ENCODE assay signal across 16 cellular contexts in the genomic region with DNA sequence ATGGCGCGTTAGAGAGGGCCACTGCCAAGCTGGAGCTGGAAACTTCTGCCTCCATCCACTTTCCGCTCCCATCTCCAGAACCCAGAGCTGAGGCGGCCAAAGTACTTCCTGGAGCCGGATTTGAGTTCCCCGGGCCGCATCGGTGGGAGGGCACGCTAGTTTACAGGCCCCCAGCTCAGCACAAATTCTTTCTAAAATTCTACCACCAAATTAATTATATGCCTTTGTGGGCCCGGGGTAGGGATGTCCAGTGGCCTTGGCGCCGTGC. TPM values are rescaled to one million over a fixed set of nuclear protein-coding genes. Genes with fewer than 3 reads are reported as not detected.
DNase-seq lines count a peak whose midpoint lies in the region; ATAC-seq and TF ChIP-seq lines count a peak whose summit lies in the region.
"Had no signal": no experiment of that assay in that cellular context is flagged by ENCODE, and none has a peak within 500 bp of the region (broad histone marks: within the 10 kb centered on the region; RNA-seq: fewer than 3 reads in every experiment).

No MANE protein-coding gene starts in this region.

- 1% methylated on average over 12 of the region's 12 CpGs; no CpG with 5 or more reads in 1 of the 2 experiments for WGBS in endodermal cell (ENCODE audit: insufficient coverage in 1 of 2, insufficient read length in 1 of 2), 2 experiments

- ATAC-seq in HG03139 (IDR thresholded peaks at IDR 0.05; ENCODE audit: unreplicated experiment) (no peak), HG03378 (IDR thresholded peaks at IDR 0.05; ENCODE audit: unreplicated experiment) (no peak)

- DNase-seq in Daoy (ENCODE audit: low read depth) (peak; percentile 40), endodermal cell (peak; percentile 78), cerebellar cortex (ENCODE audit: low spot score) (no peak), middle frontal gyrus (ENCODE audit: extremely low spot score, low spot score) (no peak)
- DNase-seq: activated CD4-positive, alpha-beta T cell treated with anti-CD3 and anti-CD28 coated beads, Interleukin-2, amount 10 ng/mL, durations not matched to agents 7 days and 5 days; GF-D8; NCI-H1930; transverse colon had no signal

- H3K4me1 ChIP-seq in HUES6 (ENCODE audit: control insufficient read depth, insufficient read depth, low read length) (peaks cover 36% of the 10 kb centered on the region), endodermal cell (ENCODE audit: control insufficient read depth, insufficient read depth, low read length) (peaks cover 9% of the 10 kb centered on the region), neuron (ENCODE audit: insufficient read depth, low read length) (peaks cover 39% of the 10 kb centered on the region)

- no peaks in the 10 kb centered on the region for H3K9me3 ChIP-seq in HUES6 (ENCODE audit: control insufficient read depth, insufficient read depth, low read depth, low read length)
- H3K9me3 ChIP-seq in endodermal cell (ENCODE audit: control insufficient read depth, low read length), result no peaks in the 10 kb centered on the region
- H3K9me3 ChIP-seq in neuron (ENCODE audit: low read length), result no peaks in the 10 kb centered on the region
- H3K9me3 ChIP-seq: transverse colon had no signal

- H3K9ac ChIP-seq in HUES6 (ENCODE audit: low read length), result no peak overlapping the region
- H3K9ac ChIP-seq in endodermal cell (ENCODE audit: extremely low read depth, low read length, poor library complexity, severe bottlenecking), result no peak overlapping the region

- H3K27ac ChIP-seq in HUES6 (ENCODE audit: low read depth, low read length) (no peak overlapping the region), endodermal cell (ENCODE audit: low read depth, low read length) (peak overlapping the region; percentile 82)
- H3K27ac ChIP-seq: C4-2B, transverse colon had no signal

- peaks cover 99% of the 10 kb centered on the region for H3K27me3 ChIP-seq in HUES6 (ENCODE audit: control insufficient read depth, insufficient read depth, low read length)
- H3K27me3 ChIP-seq in endodermal cell (ENCODE audit: control insufficient read depth, insufficient read depth, low read length, poor library complexity, severe bottlenecking), result peaks cover 100% of the 10 kb centered on the region
- H3K27me3 ChIP-seq in neuron (ENCODE audit: insufficient read depth, low read length), result no peaks in the 10 kb centered on the region

- H3K4me1 Mint-ChIP-seq in endodermal cell, result peaks cover 31% of the 10 kb centered on the region

- no peaks in the 10 kb centered on the region for H3K36me3 Mint-ChIP-seq in endodermal cell (ENCODE audit: low read depth)

- H3K27ac Mint-ChIP-seq in endodermal cell, result no peak overlapping the region
- H3K27ac Mint-ChIP-seq: activated CD4-positive, alpha-beta T cell treated with anti-CD3 and anti-CD28 coated beads, Interleukin-2, amount 10 ng/mL, durations not matched to agents 7 days and 5 days; T-helper 2 cell treated with Interferon-gamma antibody and Interleukin-4, amounts not matched to agents 5 μg/mL and 100 μg/mL, for 36 hours had no signal

- H2AFZ ChIP-seq in neuron (ENCODE audit: low read depth, low read length), result no peak overlapping the region

- H3K4me3 ChIP-seq in HUES6 (ENCODE audit: low read depth, low read length) (peak overlapping the region; percentile 85), endodermal cell (ENCODE audit: low read length) (peak overlapping the region; percentile 79), neuron (ENCODE audit: low read length) (peak overlapping the region; percentile 59)
- H3K4me3 ChIP-seq: transverse colon had no signal

- H3K36me3 ChIP-seq in HUES6 (ENCODE audit: control insufficient read depth, insufficient read depth, low read length), result no peaks in the 10 kb centered on the region
- no peaks in the 10 kb centered on the region for H3K36me3 ChIP-seq in endodermal cell (ENCODE audit: control insufficient read depth, insufficient read depth, low read length)
- peaks cover 32% of the 10 kb centered on the region for H3K36me3 ChIP-seq in neuron (ENCODE audit: insufficient read depth, low read length)
- H3K36me3 ChIP-seq: transverse colon had no signal

- H3K9me3 Mint-ChIP-seq in endodermal cell, result no peaks in the 10 kb centered on the region
- H3K9me3 Mint-ChIP-seq: activated CD4-positive, alpha-beta T cell treated with anti-CD3 and anti-CD28 coated beads, Interleukin-2, amount 10 ng/mL, durations not matched to agents 7 days and 5 days; T-helper 2 cell treated with Interferon-gamma antibody and Interleukin-4, amounts not matched to agents 5 μg/mL and 100 μg/mL, for 36 hours had no signal

- peaks cover 100% of the 10 kb centered on the region for H3K27me3 Mint-ChIP-seq in endodermal cell (ENCODE audit: insufficient read depth)

- H3K4me3 Mint-ChIP-seq in endodermal cell, result peak overlapping the region; percentile 60
- H3K4me3 Mint-ChIP-seq: activated CD4-positive, alpha-beta T cell treated with anti-CD3 and anti-CD28 coated beads, Interleukin-2, amount 10 ng/mL, durations not matched to agents 7 days and 5 days; T-helper 2 cell treated with Interferon-gamma antibody and Interleukin-4, amounts not matched to agents 5 μg/mL and 100 μg/mL, for 36 hours had no signal

- TF ChIP-seq CTCF in endodermal cell (conservative IDR thresholded peaks at IDR 0.05), result no peak

RNA-seq across cellular contexts. Expression of a gene that starts 3.7 kb away (rescaled TPM):
- total RNA-seq in Daoy (2014; rRNA removed; shearing (Covaris generic)), result not detected in 2 replicates
- under 1 TPM; 0.09 to 0.86 TPM for total RNA-seq in endodermal cell
- polyA plus RNA-seq in endodermal cell (2013, experiment 1 of 2), result 95.3 TPM
- polyA plus RNA-seq in endodermal cell (2013, experiment 2 of 2), result 84.7 TPM
- total RNA-seq: activated CD4-positive, alpha-beta T cell treated with anti-CD3 and anti-CD28 coated beads, Interleukin-2, amount 10 ng/mL, durations not matched to agents 7 days and 5 days; mononuclear cell; pulmonary artery endothelial cell; transverse colon had no signal

Comparison
In these comparisons a context has a peak if more than half of its experiments do, and no peak if none do; other contexts are left out.
1. DNase-seq: peak in Daoy (single experiment) and endodermal cell (single experiment); none in cerebellar cortex (single experiment) and middle frontal gyrus (single experiment).
2. Peak in every context shown above with its lines, with median percentiles within 50 percentile points of each other: H3K4me3 ChIP-seq.